ENCODE assay signal across 10 cellular contexts in the genomic region with DNA sequence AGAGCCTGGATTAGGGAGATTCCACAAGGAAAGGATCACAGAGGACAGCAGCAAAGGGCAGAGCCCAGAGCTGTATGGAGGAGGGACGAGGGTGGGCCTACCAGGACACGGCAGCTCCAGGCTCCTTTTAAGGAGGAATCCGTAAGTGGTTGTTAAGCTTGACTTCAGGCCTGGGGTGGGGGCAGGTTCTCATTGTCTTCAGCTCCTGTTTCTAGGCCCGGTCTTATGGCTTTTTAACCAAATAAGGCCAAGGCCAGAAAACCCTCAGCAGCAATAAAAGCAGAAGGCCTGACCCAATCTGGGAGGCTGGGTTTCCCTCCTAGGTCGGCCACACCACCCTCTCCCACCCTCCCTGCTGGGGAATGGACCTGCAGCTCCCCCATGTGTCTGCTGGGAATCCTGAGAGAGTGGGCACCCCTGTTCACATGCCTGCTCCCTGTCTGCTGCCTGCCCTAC.
DNase-seq lines count a peak whose midpoint lies in the region; ATAC-seq and TF ChIP-seq lines count a peak whose summit lies in the region.
"Had no signal": no experiment of that assay in that cellular context is flagged by ENCODE, and none has a peak within 500 bp of the region (broad histone marks: within the 10 kb centered on the region; RNA-seq: fewer than 3 reads in every experiment).

No MANE protein-coding gene starts in this region.

- H3K36me3 ChIP-seq in psoas muscle (ENCODE audit: insufficient read depth in 1 of 2, low read depth in 1 of 2), result no peaks in the 10 kb centered on the region
- H3K36me3 ChIP-seq: adrenal gland, HAP-1 had no signal

- peak; percentile 33 to 69 (median 62) for ATAC-seq in psoas muscle
- ATAC-seq in GM19023 (IDR thresholded peaks at IDR 0.05; ENCODE audit: unreplicated experiment), result no peak
- ATAC-seq in HG02852 (IDR thresholded peaks at IDR 0.05; ENCODE audit: unreplicated experiment), result no peak

- H3K4me1 ChIP-seq in psoas muscle, result peaks cover 45% of the 10 kb centered on the region

- H3K9me3 ChIP-seq in psoas muscle, result no peaks in the 10 kb centered on the region
- H3K9me3 ChIP-seq: adrenal gland, HAP-1 had no signal

- H3K27ac ChIP-seq in psoas muscle, result peak overlapping the region; percentile 84

- intact Hi-C loops in psoas muscle (cut with DNase I), result loop anchor here (2.0 to 5.0 kb wide), 2 partner anchors 36 to 40 kb away; no protein-coding TSS in a partner anchor

- H3K4me3 ChIP-seq in fibroblast of villous mesenchyme (ENCODE audit: low read depth, low read length), result no peak overlapping the region
- no peak overlapping the region for H3K4me3 ChIP-seq in psoas muscle
- H3K4me3 ChIP-seq: adrenal gland, HAP-1 had no signal

- DNase-seq in ELR (ENCODE audit: low read depth), result peak; percentile 35
- DNase-seq in SK-N-DZ (ENCODE audit: low spot score), result peak; percentile 40
- peak; percentile 85 for DNase-seq in fibroblast of villous mesenchyme (ENCODE audit: low read depth)
- DNase-seq in psoas muscle, result peak in 1 of 2 donors; percentile 73
- DNase-seq in activated effector memory CD4-positive, alpha-beta T cell treated with anti-CD3 and anti-CD28 coated beads, Interleukin-2, amount 50 U/mL, for 16 hours, result no peak
- no peak for DNase-seq in NCI-H446 treated with DMSO at 0.1 percent for 48 hours (lab: John Stamatoyannopoulos, UW)

- 53 to 72% (median 56%) methylated on average over 5 of the region's 5 CpGs for WGBS in psoas muscle, 3 donors

- TF ChIP-seq CTCF in fibroblast of villous mesenchyme (IDR thresholded peaks at IDR 0.05; ENCODE audit: insufficient read depth, low read depth, low read length), result peak; percentile 44
- TF ChIP-seq CTCF in psoas muscle (IDR thresholded peaks at IDR 0.05), result no peak

- no peaks in the 10 kb centered on the region for H3K27me3 ChIP-seq in psoas muscle (ENCODE audit: insufficient read depth in 3 of 3, low read length in 2 of 3)
- H3K27me3 ChIP-seq: adrenal gland had no signal

Comparison
In these comparisons a context has a peak if more than half of its experiments do, and no peak if none do; other contexts are left out.
1. DNase-seq: peak in ELR (single experiment), SK-N-DZ (single experiment) and fibroblast of villous mesenchyme (single experiment); none in activated effector memory CD4-positive, alpha-beta T cell treated with anti-CD3 and anti-CD28 coated beads, Interleukin-2, amount 50 U/mL, for 16 hours (single experiment) and NCI-H446 treated with DMSO at 0.1 percent for 48 hours (single experiment).
2. ATAC-seq: peak in psoas muscle (4 of 4); none in GM19023 (single experiment) and HG02852 (single experiment).